In genomic region chrX:74923942-74924448, GRCh38 we compare ENCODE assay signal across 8 cellular contexts. TPM values are rescaled to one million over a fixed set of nuclear protein-coding genes. Genes with fewer than 3 reads are reported as not detected.
DNase-seq lines count a peak whose midpoint lies in the region; ATAC-seq, FAIRE-seq and TF ChIP-seq lines count a peak whose summit lies in the region.

No MANE protein-coding gene starts in this region.

- no peaks in the 10 kb centered on the region for H4K20me1 ChIP-seq in H1 (replicated peaks in 1 of 2; ENCODE audit: control insufficient read depth in 1 of 2, insufficient read depth in 2 of 2, low read length in 2 of 2)

- no peak for TF ChIP-seq EP300 in H1 (IDR thresholded peaks at IDR 0.05; ENCODE audit: borderline replicate concordance in 1 of 2, low read depth in 2 of 2, low read length in 2 of 2)

- peak overlapping the region; percentile 65 to 69 for H3K4me2 ChIP-seq in H1 (ENCODE audit: insufficient read depth in 1 of 2, low read depth in 2 of 2, low read length in 2 of 2)
- H3K4me2 ChIP-seq in trophoblast cell (ENCODE audit: low read length): peak overlapping the region; percentile 69

- H3K4me1 ChIP-seq in H1 (replicated peaks in 1 of 4; ENCODE audit: control insufficient read depth in 3 of 4, insufficient read depth in 4 of 4, low read length in 3 of 4): no peaks in the 10 kb centered on the region; a peak in 1 of 7 replicates
- H3K4me1 ChIP-seq in trophoblast cell (ENCODE audit: control insufficient read depth in 1 of 2, insufficient read depth in 2 of 2, low read length in 2 of 2): peaks cover 2 to 6% of the 10 kb centered on the region in 2 experiments

- H2BK5ac ChIP-seq in H1 (ENCODE audit: low read depth, low read length): no peak overlapping the region
- no peak overlapping the region for H2BK5ac ChIP-seq in trophoblast cell (ENCODE audit: low read depth, low read length, poor library complexity)

- H3K9me3 ChIP-seq in H1 (ENCODE audit: insufficient read depth in 2 of 2, low read depth in 1 of 2, low read length in 1 of 2): no peaks in the 10 kb centered on the region; a peak in 1 of 4 replicates
- H3K9me3 ChIP-seq in trophoblast cell (ENCODE audit: insufficient read depth, low read depth, low read length): peaks cover 6% of the 10 kb centered on the region

- peaks cover 9% of the 10 kb centered on the region; the same call in 1 of the 2 replicates for H3K23me2 ChIP-seq in H1 (ENCODE audit: low read depth, low read length)

- no peak overlapping the region; the same call in 1 of the 2 replicates for H4K8ac ChIP-seq in H1 (ENCODE audit: extremely low read depth, insufficient read depth, low read length)
- no peak overlapping the region for H4K8ac ChIP-seq in trophoblast cell (ENCODE audit: low read depth, low read length)

- H2AK5ac ChIP-seq in H1 (ENCODE audit: low read depth, low read length) (no peak overlapping the region), trophoblast cell (ENCODE audit: low read length) (no peak overlapping the region)

- peak; percentile 23 for ATAC-seq in GM21723 (IDR thresholded peaks at IDR 0.05; ENCODE audit: unreplicated experiment)
- ATAC-seq in GM18861 (IDR thresholded peaks at IDR 0.05; ENCODE audit: unreplicated experiment): no peak

- no peak overlapping the region for H3K18ac ChIP-seq in H1 (ENCODE audit: extremely low read depth, low read length)
- H3K18ac ChIP-seq in trophoblast cell (ENCODE audit: low read length): no peak overlapping the region

- H3K27me3 ChIP-seq in H1 (replicated peaks in 1 of 4; ENCODE audit: control insufficient read depth in 3 of 4, extremely low read depth in 1 of 4, insufficient read depth in 3 of 4, low read length in 3 of 4) (peaks cover 0 to 25% (median 17%) of the 10 kb centered on the region in 4 experiments; a peak in 6 of 7 replicates), trophoblast cell (ENCODE audit: insufficient read depth, low read length) (peaks cover 7% of the 10 kb centered on the region)

- no peak overlapping the region for H3K23ac ChIP-seq in H1 (ENCODE audit: insufficient read length)
- H3K23ac ChIP-seq in trophoblast cell (ENCODE audit: low read length): no peak overlapping the region

- H2BK120ac ChIP-seq in H1 (replicated peaks; ENCODE audit: low read depth, low read length) (no peak overlapping the region), trophoblast cell (ENCODE audit: insufficient read depth, low read length, poor library complexity) (no peak overlapping the region)

- no peak overlapping the region for H4K91ac ChIP-seq in H1 (replicated peaks; ENCODE audit: insufficient read length, low read length)
- no peak overlapping the region for H4K91ac ChIP-seq in trophoblast cell (ENCODE audit: low read depth, low read length)

- H2BK12ac ChIP-seq in H1 (ENCODE audit: low read depth, low read length) (no peak overlapping the region), trophoblast cell (ENCODE audit: low read length) (no peak overlapping the region)

- H2BK20ac ChIP-seq in H1 (ENCODE audit: low read length): no peak overlapping the region

- H3K56ac ChIP-seq in H1 (replicated peaks; ENCODE audit: insufficient read length, low read depth, low read length): no peak overlapping the region

- H2AFZ ChIP-seq in H1 (ENCODE audit: low read length): no peak overlapping the region; the same call in 1 of the 2 replicates
- no peak overlapping the region for H2AFZ ChIP-seq in trophoblast cell (ENCODE audit: insufficient read depth, low read length, poor library complexity)

- no peak overlapping the region for H2BK15ac ChIP-seq in H1 (ENCODE audit: low read length)

- no peak overlapping the region for H3K14ac ChIP-seq in H1 (ENCODE audit: insufficient read length)
- no peak overlapping the region for H3K14ac ChIP-seq in trophoblast cell (ENCODE audit: low read length)

- H3K4me3 ChIP-seq in H1 (ENCODE audit: extremely low read depth in 1 of 4, insufficient read depth in 2 of 4, low read depth in 3 of 4, low read length in 4 of 4): peak overlapping the region; percentile 10 to 63 (median 37); a peak in 7 of 8 replicates
- H3K4me3 ChIP-seq in trophoblast cell (ENCODE audit: low read depth, low read length): peak overlapping the region; percentile 59

- H3K27ac ChIP-seq in H1 (ENCODE audit: low read depth, low read length): no peak overlapping the region
- no peak overlapping the region for H3K27ac ChIP-seq in trophoblast cell (ENCODE audit: low read depth, low read length)

- no peak overlapping the region for H4K12ac ChIP-seq in trophoblast cell (ENCODE audit: low read depth, low read length)

- CTCF ChIA-PET in H1 (lab: Charles Lee; ENCODE audit: partially characterized antibody): no interaction called here

- POLR2A ChIA-PET in H1 (lab: Charles Lee; ENCODE audit: partially characterized antibody): interaction anchor here (1.1 to 1.4 kb wide), 2 partner anchors 22 to 313 kb away, joined by 3 read pairs; no protein-coding TSS in a partner anchor

- H3K36me3 ChIP-seq in H1 (ENCODE audit: control insufficient read depth in 2 of 4, insufficient read depth in 4 of 4, low read length in 3 of 4) (no peaks in the 10 kb centered on the region), trophoblast cell (ENCODE audit: control insufficient read depth in 1 of 2, insufficient read depth in 2 of 2, low read length in 2 of 2) (no peaks in the 10 kb centered on the region)

- no peak overlapping the region for H3K9ac ChIP-seq in H1 (replicated peaks in 1 of 4; ENCODE audit: extremely low read depth in 1 of 4, low read depth in 3 of 4, low read length in 3 of 4)
- no peak overlapping the region for H3K9ac ChIP-seq in trophoblast cell (ENCODE audit: low read length)

- TF ChIP-seq RAD21 in H1 (IDR thresholded peaks at IDR 0.05 in 1 of 2, conservative IDR thresholded peaks at IDR 0.05 in 1 of 2; ENCODE audit: low read depth in 2 of 2, low read length in 2 of 2): no peak

- DNase-seq in Daoy (ENCODE audit: low read depth): peak; percentile 4
- peak; percentile 33 for DNase-seq in NCI-H748 treated with DMSO at 0.1 percent for 48 hours (lab: John Stamatoyannopoulos, UW)
- DNase-seq in H1 (ENCODE audit: low read depth in 1 of 2, low spot score in 2 of 2): no peak
- DNase-seq in trophoblast cell: no peak
- DNase-seq in NCI-H187 treated with DMSO at 0.1 percent for 48 hours (lab: John Stamatoyannopoulos, UW): no peak
- no peak for DNase-seq in SW480 (ENCODE audit: low spot score)

- 19% methylated on average over 18 of the region's 51 CpGs; no CpG with 5 or more reads in 1 of the 2 experiments for WGBS in H1 (ENCODE audit: extremely low coverage in 1 of 2, insufficient coverage in 1 of 2, insufficient read length in 1 of 2, insufficient replicate concordance in 2 of 2, low coverage in 1 of 2, low lambda C conversion rate in 2 of 2, missing lambda C conversion rate in 1 of 2), 2 experiments
- no CpG with 5 or more reads among the region's 51 CpGs for WGBS in trophoblast cell (ENCODE audit: extremely low coverage, insufficient coverage, insufficient read length)

- no peaks in the 10 kb centered on the region for H3K79me2 ChIP-seq in H1 (ENCODE audit: control insufficient read depth in 1 of 2, insufficient read depth in 2 of 2, low read length in 2 of 2)
- no peaks in the 10 kb centered on the region for H3K79me2 ChIP-seq in trophoblast cell (ENCODE audit: control insufficient read depth, insufficient read depth, low read length, poor library complexity)

- H3K79me1 ChIP-seq in H1 (ENCODE audit: low read depth, low read length): no peaks in the 10 kb centered on the region
- H3K79me1 ChIP-seq in trophoblast cell (ENCODE audit: low read length): no peaks in the 10 kb centered on the region

- no peak for TF ChIP-seq CTCF in H1 (IDR thresholded peaks at IDR 0.05; ENCODE audit: control extremely low read depth in 1 of 3, insufficient read depth in 1 of 3, low read depth in 1 of 3, low read length in 3 of 3)

- H4K5ac ChIP-seq in H1 (ENCODE audit: insufficient read length, low read depth, low read length): no peak overlapping the region

- FAIRE-seq in H1 (lab: Jason Lieb, UNC): no peak

- H3K4ac ChIP-seq in H1 (replicated peaks; ENCODE audit: insufficient read length, low read depth, low read length): no peak overlapping the region
- H3K4ac ChIP-seq in trophoblast cell (ENCODE audit: low read depth, low read length): no peak overlapping the region

- no peak for TF ChIP-seq POLR2A in H1 (IDR thresholded peaks at IDR 0.05; ENCODE audit: control extremely low read depth in 1 of 2, low read depth in 2 of 2, low read length in 2 of 2)

TF ChIP-seq in H1, 55 proteins besides CTCF, POLR2A, EP300 and RAD21 (continues in another document):
- no peak for TF ChIP-seq KDM4A (IDR thresholded peaks at IDR 0.05; ENCODE audit: low read depth, low read length, severe bottlenecking)
- TF ChIP-seq ASH2L (IDR thresholded peaks at IDR 0.05; ENCODE audit: low read length): peak; percentile 12
- TF ChIP-seq MAFK (IDR thresholded peaks at IDR 0.05; ENCODE audit: low read depth, low read length): no peak
- TF ChIP-seq TAF7 (optimal IDR thresholded peaks at IDR 0.05; ENCODE audit: borderline replicate concordance, low read depth, low read length): no peak
- no peak for TF ChIP-seq JUND (IDR thresholded peaks at IDR 0.05; ENCODE audit: low read length)
- TF ChIP-seq HDAC6 (IDR thresholded peaks at IDR 0.05; ENCODE audit: low read depth, low read length): no peak
- TF ChIP-seq SP2 (IDR thresholded peaks at IDR 0.05; ENCODE audit: low read length): no peak
- TF ChIP-seq ZNF274 (IDR thresholded peaks at IDR 0.05; ENCODE audit: borderline replicate concordance, extremely low read depth, low read length): no peak
- TF ChIP-seq USF2 (IDR thresholded peaks at IDR 0.05; ENCODE audit: low read length): no peak

RNA-seq across cellular contexts. Expression of gene NEXMIF, which starts 1.3 kb away (rescaled TPM):
- total RNA-seq in Daoy (2014; rRNA removed; shearing (Covaris generic)): 0.21 and 0.23 TPM in 2 replicates
- total RNA-seq in H1 (2021; fragmentation: NEBNext Ultra II Directional; extraction: Animal tissue kit (Norgen Biotek cat#: 25700)): 0.55 and 0.73 TPM in 2 replicates
- polyA plus RNA-seq in H1 (2011; rRNA removed): 0.09 and 0.18 TPM in 2 replicates
- polyA plus RNA-seq in H1 (2011; cell fraction: cytosol; rRNA removed): 0.17 TPM
- 0.29 TPM for polyA plus RNA-seq in H1 (2011; cell fraction: nucleus; rRNA removed)
- 0.18 to 0.40 TPM (median 0.25 TPM) in 4 replicates for polyA plus RNA-seq in H1 (2012, experiment 1 of 2)
- polyA plus RNA-seq in H1 (2012, experiment 2 of 2): not detected
- 0.12 TPM for polyA plus RNA-seq in H1 (2013, experiment 1 of 2)
- 0.09 TPM for polyA plus RNA-seq in H1 (2013, experiment 2 of 2)
- 1.2 and 1.7 TPM in 2 replicates for polyA minus RNA-seq in H1 (2011; rRNA and poly(A)+ RNA removed)
- polyA minus RNA-seq in H1 (2011; cell fraction: cytosol; rRNA and poly(A)+ RNA removed): 0.66 TPM
- polyA minus RNA-seq in H1 (2011; cell fraction: nucleus; rRNA and poly(A)+ RNA removed): 2.0 TPM
- 0.03 and 0.04 TPM in 2 replicates for polyA plus RNA-seq in trophoblast cell (2013)

Comparison
In these comparisons a context has a peak if more than half of its experiments do, and no peak if none do; other contexts are left out.
1. DNase-seq: peak in Daoy (single experiment) and NCI-H748 treated with DMSO at 0.1 percent for 48 hours (single experiment); none in H1 (0 of 2), trophoblast cell (0 of 2), NCI-H187 treated with DMSO at 0.1 percent for 48 hours (single experiment) and SW480 (single experiment).